Comparison of ENCODE assay signal across 19 cellular contexts in genomic region chr11:15965562-15966250, GRCh38.
DNase-seq lines count a peak whose midpoint lies in the region; ATAC-seq and TF ChIP-seq lines count a peak whose summit lies in the region.
"Had no signal": no experiment of that assay in that cellular context is flagged by ENCODE, and none has a peak within 500 bp of the region (broad histone marks: within the 10 kb centered on the region; RNA-seq: fewer than 3 reads in every experiment).

No MANE protein-coding gene starts in this region.

- no peak for TF ChIP-seq POLR2A in suprapubic skin (IDR thresholded peaks at IDR 0.05)

- TF ChIP-seq CTCF in RWPE1 (conservative IDR thresholded peaks at IDR 0.05; ENCODE audit: low read depth): no peak
- no peak for TF ChIP-seq CTCF in suprapubic skin (IDR thresholded peaks at IDR 0.05)
- TF ChIP-seq CTCF in foreskin fibroblast (IDR thresholded peaks at IDR 0.05; ENCODE audit: low read depth, low read length): no peak

- CTCF ChIA-PET in RWPE1 (lab: Yijun Ruan, JAX): no interaction called here

- no peaks in the 10 kb centered on the region for H3K9me3 ChIP-seq in suprapubic skin
- H3K9me3 ChIP-seq: pancreas, spleen, thoracic aorta had no signal

- H3K27ac ChIP-seq in RWPE1 (no peak overlapping the region), suprapubic skin (peak overlapping the region; percentile 90)
- H3K27ac ChIP-seq: brain microvascular endothelial cell, spleen, thoracic aorta had no signal

- TF ChIP-seq EP300 in suprapubic skin (IDR thresholded peaks at IDR 0.05): no peak

- H3K36me3 ChIP-seq in suprapubic skin: no peaks in the 10 kb centered on the region
- H3K36me3 ChIP-seq: brain microvascular endothelial cell, pancreas, spleen, thoracic aorta had no signal

- intact Hi-C loops in left colon (cut with DNase I, micrococcal nuclease): no loop called here

- peak; percentile 26 for DNase-seq in RWPE1 (ENCODE audit: low spot score)
- DNase-seq in left colon: peak in 1 of 2 donors; percentile 23
- DNase-seq in suprapubic skin (ENCODE audit: low spot score in 2 of 2): no peak
- no peak for DNase-seq in UCSD-AML1 (lab: John Stamatoyannopoulos, UW; ENCODE audit: unreplicated experiment)
- DNase-seq in NCI-H1092 (lab: John Stamatoyannopoulos, UW): no peak
- no peak for DNase-seq in foreskin fibroblast
- DNase-seq: activated CD4-positive, alpha-beta T cell treated with anti-CD3 and anti-CD28 coated beads, Interleukin-2, amount 50 U/mL, for 4 hours; activated T-cell treated with anti-CD3 and anti-CD28 coated beads, Interleukin-2, amount 50 U/mL, for 4 hours; brain microvascular endothelial cell; GF-D8; HCEC 1CT; hippocampal formation; NCI-H1436; NCI-H2227 treated with DMSO at 0.1 percent for 48 hours; spleen had no signal

- POLR2A ChIA-PET in RWPE1 (lab: Yijun Ruan, JAX; ENCODE audit: low non-redundant PET): no interaction called here

- peaks cover 56% of the 10 kb centered on the region for H3K4me1 ChIP-seq in suprapubic skin

- H3K27me3 ChIP-seq in suprapubic skin: no peaks in the 10 kb centered on the region
- H3K27me3 ChIP-seq: brain microvascular endothelial cell, pancreas, spleen had no signal

- no peak overlapping the region for H3K4me3 ChIP-seq in suprapubic skin
- H3K4me3 ChIP-seq in foreskin fibroblast (ENCODE audit: low read depth in 1 of 2, low read length in 2 of 2): no peak overlapping the region
- H3K4me3 ChIP-seq: pancreas, spleen, thoracic aorta had no signal

- 47% methylated on average over 7 of the region's 7 CpGs for WGBS in suprapubic skin

- ATAC-seq in GM18870 (IDR thresholded peaks at IDR 0.05; ENCODE audit: unreplicated experiment) (peak; percentile 29), left colon (peak; percentile 38)
- ATAC-seq: activated naive CD4-positive, alpha-beta T cell treated with anti-CD3 and anti-CD28 coated beads, Interleukin-2, amount 50 U/mL, for 72 hours; activated T-cell treated with anti-CD3 and anti-CD28 coated beads, Interleukin-2, amount 50 U/mL, for 4 hours had no signal
